Comparison of ENCODE assay signal across 8 cellular contexts in genomic region chr13:113209336-113209879, GRCh38. TPM values are rescaled to one million over a fixed set of nuclear protein-coding genes. Genes with fewer than 3 reads are reported as not detected.
DNase-seq lines count a peak whose midpoint lies in the region; ATAC-seq and TF ChIP-seq lines count a peak whose summit lies in the region.

Gene CUL4A (plus strand): TSS chr13:113209613. CDS start chr13:113209628, 15 bp downstream.

- WGBS in adrenal gland, 4 donors: 0 to 1% (median 0%) methylated on average over 2 to 81 of the region's 81 CpGs; no CpG with 5 or more reads in 1 of the 4 donors

- H3K9me2 ChIP-seq in SU-DHL-6 (replicated peaks; ENCODE audit: insufficient read depth, low read length): no peaks in the 10 kb centered on the region

- peaks cover 11% of the 10 kb centered on the region for H3K36me3 Mint-ChIP-seq in progenitor cell of endocrine pancreas (ENCODE audit: insufficient read depth)

- H3K4me2 ChIP-seq in SU-DHL-6 (ENCODE audit: low read depth, low read length, poor library complexity, severe bottlenecking): peak within 1 kb of the TSS; percentile 93

- no peaks in the 10 kb centered on the region for H3K27me3 ChIP-seq in SU-DHL-6 (ENCODE audit: low read length)
- no peaks in the 10 kb centered on the region for H3K27me3 ChIP-seq in adrenal gland

- peak within 1 kb of the TSS; percentile 84 for H2AFZ ChIP-seq in SU-DHL-6 (ENCODE audit: low read depth, low read length, severe bottlenecking)

- H3K4me3 ChIP-seq in SU-DHL-6 (ENCODE audit: insufficient read depth, low read length, poor library complexity, severe bottlenecking): peak within 1 kb of the TSS; percentile 74
- H3K4me3 ChIP-seq in adrenal gland: peak within 1 kb of the TSS; percentile 87 to 95 (median 88)

- H3F3A ChIP-seq in SU-DHL-6 (ENCODE audit: insufficient read depth): peaks cover 10% of the 10 kb centered on the region

- in situ Hi-C loops in G401 (cut with HindIII; ENCODE audit: low sequenced_read_pairs): no loop called here

- H3K4me3 Mint-ChIP-seq in progenitor cell of endocrine pancreas (ENCODE audit: low read depth): peak within 1 kb of the TSS; percentile 89

- DNase-seq in G401 (ENCODE audit: low spot score) (peak; percentile 70), KG1 (lab: John Stamatoyannopoulos, UW) (peak; percentile 86), adrenal gland (peak; percentile 77 to 87 (median 83)), left cardiac atrium (peak; percentile 83), progenitor cell of endocrine pancreas (ENCODE audit: low spot score, unreplicated experiment) (peak; percentile 67), ureter (ENCODE audit: low spot score) (peak; percentile 77)

- peaks cover 87% of the 10 kb centered on the region for H3K79me2 ChIP-seq in SU-DHL-6 (ENCODE audit: insufficient read depth, low read length)

- H3K27ac Mint-ChIP-seq in progenitor cell of endocrine pancreas: peak within 1 kb of the TSS; percentile 90

- peaks cover 18% of the 10 kb centered on the region for H3K4me1 Mint-ChIP-seq in progenitor cell of endocrine pancreas (ENCODE audit: low read depth)

- peaks cover 9 to 43% of the 10 kb centered on the region in 2 donors for H3K4me1 ChIP-seq in adrenal gland (replicated peaks in 1 of 2)

- H3K36me3 ChIP-seq in SU-DHL-6 (ENCODE audit: low read length): peaks cover 6% of the 10 kb centered on the region; the same call in 1 of the 2 replicates
- H3K36me3 ChIP-seq in adrenal gland (replicated peaks in 1 of 2): peaks cover 0 to 10% of the 10 kb centered on the region in 2 donors

- TF ChIP-seq POLR2A in adrenal gland (IDR thresholded peaks at IDR 0.05): peak in 1 of 2 donors; percentile 10

- H3K9me3 Mint-ChIP-seq in progenitor cell of endocrine pancreas (ENCODE audit: low read depth): no peaks in the 10 kb centered on the region

- no peak for TF ChIP-seq CTCF in SU-DHL-6 (IDR thresholded peaks at IDR 0.05; ENCODE audit: insufficient read depth, low read length, poor library complexity, severe bottlenecking)
- no peak for TF ChIP-seq CTCF in adrenal gland (IDR thresholded peaks at IDR 0.05)
- TF ChIP-seq CTCF in progenitor cell of endocrine pancreas (IDR thresholded peaks at IDR 0.05; ENCODE audit: unreplicated experiment): no peak

- no peaks in the 10 kb centered on the region for H3K27me3 Mint-ChIP-seq in progenitor cell of endocrine pancreas

- intact Hi-C loops in adrenal gland (cut with DNase I): no loop called here
- intact Hi-C loops in left cardiac atrium (cut with DNase I): no loop called here

- H4K20me1 ChIP-seq in SU-DHL-6 (ENCODE audit: low read depth, low read length): peaks cover 15% of the 10 kb centered on the region; the same call in 1 of the 2 replicates

- peak within 1 kb of the TSS; percentile 89 for H3K27ac ChIP-seq in SU-DHL-6 (ENCODE audit: low read depth, low read length)
- peak within 1 kb of the TSS; percentile 89 to 99 (median 98) for H3K27ac ChIP-seq in adrenal gland

- H3K9ac ChIP-seq in SU-DHL-6 (ENCODE audit: low read length): peak within 1 kb of the TSS; percentile 92

- H3K9me3 ChIP-seq in SU-DHL-6 (ENCODE audit: insufficient read depth, low read length) (no peaks in the 10 kb centered on the region), adrenal gland (replicated peaks in 1 of 3) (no peaks in the 10 kb centered on the region)

- ATAC-seq in GM21717 (IDR thresholded peaks at IDR 0.05; ENCODE audit: unreplicated experiment) (peak; percentile 31), left cardiac atrium (peak; percentile 83)

RNA-seq across cellular contexts. Expression of gene CUL4A, which starts in this region (rescaled TPM):
- 154 and 194 TPM in 2 replicates for total RNA-seq in G401 (2014; rRNA removed; shearing (Covaris generic))
- total RNA-seq in adrenal gland (10 to 100 TPM; 53.5 to 90.4 (median 58.7) TPM), left cardiac atrium (10 to 100 TPM; 73.9 to 86.2 TPM), progenitor cell of endocrine pancreas (75.8 and 77.1 TPM in 2 replicates), ureter (86.8 TPM)
- 10 to 100 TPM; 27.6 to 62.8 (median 40.3) TPM for polyA plus RNA-seq in adrenal gland

Comparison
In these comparisons a context has a peak if more than half of its experiments do, and no peak if none do; other contexts are left out.
1. Peak in every context shown above with its lines: DNase-seq, ATAC-seq, H3K4me3 ChIP-seq and H3K27ac ChIP-seq.